8 cellular contexts compared by ENCODE assay signal in genomic region chr22:46068176-46068907, GRCh38.
DNase-seq lines count a peak whose midpoint lies in the region; ATAC-seq and TF ChIP-seq lines count a peak whose summit lies in the region.

No MANE protein-coding gene starts in this region.

- no peak for ATAC-seq in Right ventricle myocardium superior (ENCODE audit: poor library complexity)
- ATAC-seq in memory B cell (ENCODE audit: low read depth): no peak
- no peak for ATAC-seq in HG03097 (IDR thresholded peaks at IDR 0.05; ENCODE audit: low FRiP score, unreplicated experiment)

- no peaks in the 10 kb centered on the region for H3K9me3 Mint-ChIP-seq in memory B cell

- H3K4me1 ChIP-seq in left ventricle myocardium inferior: peaks cover 86% of the 10 kb centered on the region
- peaks cover 35 to 57% of the 10 kb centered on the region in 2 donors for H3K4me1 ChIP-seq in adrenal gland (replicated peaks in 1 of 2)
- peaks cover 3 to 7% of the 10 kb centered on the region in 2 donors for H3K4me1 ChIP-seq in uterus

- DNase-seq in left ventricle myocardium inferior (no peak), Right ventricle myocardium superior (no peak), adrenal gland (no peak), memory B cell (ENCODE audit: low spot score in 2 of 2) (no peak), uterus (no peak), NCI-H2029 treated with DMSO at 0.1 percent for 48 hours (lab: John Stamatoyannopoulos, UW) (no peak), HuH-7.5 (ENCODE audit: low spot score) (no peak)

- H3K4me3 Mint-ChIP-seq in memory B cell: no peak overlapping the region

- H3K4me1 Mint-ChIP-seq in memory B cell: peaks cover 13% of the 10 kb centered on the region

- 23 to 30% (median 26%) methylated on average over 8 of the region's 8 CpGs for WGBS in adrenal gland, 4 donors

- H3K27me3 ChIP-seq in left ventricle myocardium inferior (ENCODE audit: low read depth): no peaks in the 10 kb centered on the region
- no peaks in the 10 kb centered on the region for H3K27me3 ChIP-seq in adrenal gland
- H3K27me3 ChIP-seq in uterus: no peaks in the 10 kb centered on the region

- no peaks in the 10 kb centered on the region for H3K36me3 Mint-ChIP-seq in memory B cell

- TF ChIP-seq POLR2A in adrenal gland (IDR thresholded peaks at IDR 0.05) (no peak), uterus (IDR thresholded peaks at IDR 0.05) (no peak)

- no peak for TF ChIP-seq CTCF in left ventricle myocardium inferior (IDR thresholded peaks at IDR 0.05; ENCODE audit: borderline replicate concordance)
- no peak for TF ChIP-seq CTCF in adrenal gland (IDR thresholded peaks at IDR 0.05)
- TF ChIP-seq CTCF in uterus (IDR thresholded peaks at IDR 0.05): no peak

- intact Hi-C loops in left ventricle myocardium inferior (cut with micrococcal nuclease) (no loop called here), Right ventricle myocardium superior (cut with DNase I) (no loop called here), adrenal gland (cut with DNase I) (no loop called here), uterus (cut with DNase I; ENCODE audit: low total_unique reads) (no loop called here)

- H3K9me3 ChIP-seq in left ventricle myocardium inferior (replicated peaks): no peaks in the 10 kb centered on the region
- H3K9me3 ChIP-seq in adrenal gland (replicated peaks in 1 of 3): no peaks in the 10 kb centered on the region
- no peaks in the 10 kb centered on the region for H3K9me3 ChIP-seq in uterus

- H3K27me3 Mint-ChIP-seq in memory B cell: no peaks in the 10 kb centered on the region

- peak overlapping the region; percentile 80 for H3K27ac Mint-ChIP-seq in memory B cell

- H3K27ac ChIP-seq in left ventricle myocardium inferior (replicated peaks) (peak overlapping the region; percentile 100), adrenal gland (peak overlapping the region; percentile 96 to 100 (median 98)), uterus (peak overlapping the region; percentile 100)

- peak overlapping the region; percentile 89 for H3K4me3 ChIP-seq in left ventricle myocardium inferior
- peak overlapping the region in 1 of 4 donors; percentile 83 for H3K4me3 ChIP-seq in adrenal gland
- H3K4me3 ChIP-seq in uterus: peak overlapping the region; percentile 67 to 99

- no peaks in the 10 kb centered on the region for H3K36me3 ChIP-seq in left ventricle myocardium inferior
- H3K36me3 ChIP-seq in adrenal gland (replicated peaks in 1 of 2): no peaks in the 10 kb centered on the region
- H3K36me3 ChIP-seq in uterus: no peaks in the 10 kb centered on the region
